In genomic region chr10:22341190-22341935, GRCh38 we compare ENCODE assay signal across 2 cellular contexts.
TF ChIP-seq lines count a peak whose summit lies in the region.

No MANE protein-coding gene starts in this region.

TF ChIP-seq in K562, 482 proteins besides CTCF, POLR2A, EP300 and RAD21 (continued from another document and continues in another):
- TF ChIP-seq ZFP36 (IDR thresholded peaks at IDR 0.05; ENCODE audit: low read depth, low read length, partially characterized antibody) (no peak), FOXK2 (conservative IDR thresholded peaks at IDR 0.05 in 1 of 2, IDR thresholded peaks at IDR 0.05 in 1 of 2; ENCODE audit: low read depth in 2 of 2) (no peak), ZSCAN32 (CRISPR knock-in tag; IDR thresholded peaks at IDR 0.05) (peak; percentile 31; the same call in 1 of the 2 replicates), TBL1XR1 (IDR thresholded peaks at IDR 0.05; ENCODE audit: low read length in 2 of 2) (no peak), DLX4 (CRISPR knock-in tag; IDR thresholded peaks at IDR 0.05) (no peak), ZNF830 (CRISPR knock-in tag; IDR thresholded peaks at IDR 0.05) (no peak), MNT (conservative IDR thresholded peaks at IDR 0.05) (no peak), FOXA1 (IDR thresholded peaks at IDR 0.05; ENCODE audit: borderline replicate concordance) (no peak), VEZF1 (CRISPR knock-in tag; IDR thresholded peaks at IDR 0.05) (peak; percentile 23), ERF (CRISPR knock-in tag; IDR thresholded peaks at IDR 0.05) (no peak), FOXJ3 (CRISPR knock-in tag; IDR thresholded peaks at IDR 0.05) (no peak), CBX1 (IDR thresholded peaks at IDR 0.05; ENCODE audit: low read depth) (0 out of 2 replicates have a peak, but pooled peaks have one; percentile 12), MYNN (IDR thresholded peaks at IDR 0.05) (no peak), MYNN (CRISPR knock-in tag; IDR thresholded peaks at IDR 0.05) (no peak), ELF1 (tag; IDR thresholded peaks at IDR 0.05) (no peak), HDAC2 (IDR thresholded peaks at IDR 0.05) (no peak; the same call in 1 of the 2 replicates), BRD4 (IDR thresholded peaks at IDR 0.05) (peak; percentile 23; the same call in 1 of the 2 replicates), ZNF584 (CRISPR knock-in tag; IDR thresholded peaks at IDR 0.05; ENCODE audit: low read depth) (no peak), ZNF511 (CRISPR knock-in tag; IDR thresholded peaks at IDR 0.05) (peak; percentile 46; the same call in 1 of the 2 replicates), TAL1 (IDR thresholded peaks at IDR 0.05) (no peak), FOXP1 (CRISPR knock-in tag; IDR thresholded peaks at IDR 0.05) (0 out of 2 replicates have a peak, but pooled peaks have one; percentile 32), ZNF717 (CRISPR knock-in tag; IDR thresholded peaks at IDR 0.05) (no peak), RREB1 (CRISPR knock-in tag; IDR thresholded peaks at IDR 0.05) (no peak), MECOM (CRISPR knock-in tag; IDR thresholded peaks at IDR 0.05) (no peak), NCOA6 (IDR thresholded peaks at IDR 0.05) (no peak)

TF ChIP-seq in HepG2, 621 proteins besides CTCF, POLR2A, EP300 and RAD21 (continued from another document and continues in another):
- TF ChIP-seq HMGXB4 (CRISPR knock-in tag; IDR thresholded peaks at IDR 0.05; ENCODE audit: borderline replicate concordance in 1 of 2, low read depth in 1 of 2) (no peak), ZNF142 (CRISPR knock-in tag; IDR thresholded peaks at IDR 0.05) (peak; percentile 15; the same call in 1 of the 2 replicates), KLF6 (CRISPR knock-in tag; IDR thresholded peaks at IDR 0.05) (no peak), TOPORS (CRISPR knock-in tag; IDR thresholded peaks at IDR 0.05) (no peak), KDM5A (IDR thresholded peaks at IDR 0.05; ENCODE audit: borderline replicate concordance, low read length) (no peak), ZNF180 (CRISPR knock-in tag; IDR thresholded peaks at IDR 0.05; ENCODE audit: borderline replicate concordance, low read depth) (no peak), PHF8 (CRISPR knock-in tag; IDR thresholded peaks at IDR 0.05) (no peak), ZNF569 (CRISPR knock-in tag; IDR thresholded peaks at IDR 0.05; ENCODE audit: borderline replicate concordance) (no peak), ZNF687 (CRISPR knock-in tag; IDR thresholded peaks at IDR 0.05) (peak; percentile 49), SRSF1 (optimal IDR thresholded peaks at IDR 0.05; ENCODE audit: low read depth, low read length) (no peak), ATF2 (CRISPR knock-in tag; IDR thresholded peaks at IDR 0.05) (no peak), DZIP1 (CRISPR knock-in tag; IDR thresholded peaks at IDR 0.05) (no peak), HNF1A (IDR thresholded peaks at IDR 0.05; ENCODE audit: low read depth) (no peak), HNF1A (CRISPR knock-in tag; IDR thresholded peaks at IDR 0.05; ENCODE audit: borderline replicate concordance) (0 out of 2 replicates have a peak, but pooled peaks have one; percentile 31), SP4 (CRISPR knock-in tag; IDR thresholded peaks at IDR 0.05) (no peak), SMARCC2 (IDR thresholded peaks at IDR 0.05) (no peak), FOSL1 (CRISPR knock-in tag; IDR thresholded peaks at IDR 0.05; ENCODE audit: borderline replicate concordance) (no peak), ZNF512B (CRISPR knock-in tag; IDR thresholded peaks at IDR 0.05; ENCODE audit: borderline replicate concordance) (0 out of 2 replicates have a peak, but pooled peaks have one; percentile 73), ATAD3A (CRISPR knock-in tag; IDR thresholded peaks at IDR 0.05) (no peak)
